ENCODE assay signal across 8 cellular contexts in genomic region chr1:32872189-32872898, GRCh38. TPM values are rescaled to one million over a fixed set of nuclear protein-coding genes. Genes with fewer than 3 reads are reported as not detected.
DNase-seq lines count a peak whose midpoint lies in the region; ATAC-seq and TF ChIP-seq lines count a peak whose summit lies in the region.

No MANE protein-coding gene starts in this region.

- TF ChIP-seq EP300 in esophagus muscularis mucosa (IDR thresholded peaks at IDR 0.05): no peak

- H3K36me3 ChIP-seq in esophagus muscularis mucosa: peaks cover 3 to 10% (median 7%) of the 10 kb centered on the region in 4 donors

- peaks cover 40% of the 10 kb centered on the region for H3K27me3 ChIP-seq in CD4-positive, alpha-beta T cell (ENCODE audit: control insufficient read depth, insufficient read depth, low read length)
- peaks cover 0 to 6% (median 0%) of the 10 kb centered on the region in 4 donors for H3K27me3 ChIP-seq in esophagus muscularis mucosa

- no peak for TF ChIP-seq POLR2A in esophagus muscularis mucosa (IDR thresholded peaks at IDR 0.05; ENCODE audit: low read depth)

- 36% methylated on average over 14 of the region's 14 CpGs for WGBS in esophagus muscularis mucosa

- CTCF ChIA-PET in CD4-positive, alpha-beta T cell (lab: Charles Lee): interaction anchor here (1.6 kb wide), 1 partner anchor 160 kb away, joined by 9 read pairs; no protein-coding TSS in a partner anchor

- peak; percentile 49 for ATAC-seq in CD4-positive, alpha-beta T cell (ENCODE audit: poor library complexity)
- peak; percentile 51 to 65 (median 65) for ATAC-seq in natural killer cell
- no peak for ATAC-seq in GM21447 (IDR thresholded peaks at IDR 0.05; ENCODE audit: unreplicated experiment)

- no peaks in the 10 kb centered on the region for H3K9me3 Mint-ChIP-seq in CD4-positive, alpha-beta T cell
- no peaks in the 10 kb centered on the region for H3K9me3 Mint-ChIP-seq in natural killer cell

- no peaks in the 10 kb centered on the region for H3K36me3 Mint-ChIP-seq in CD4-positive, alpha-beta T cell (ENCODE audit: low read depth)
- no peaks in the 10 kb centered on the region for H3K36me3 Mint-ChIP-seq in natural killer cell

- peak; percentile 74 for TF ChIP-seq CTCF in CD4-positive, alpha-beta T cell (IDR thresholded peaks at IDR 0.05)
- TF ChIP-seq CTCF in esophagus muscularis mucosa (IDR thresholded peaks at IDR 0.05) (peak; percentile 69 to 81 (median 74)), natural killer cell (IDR thresholded peaks at IDR 0.05) (peak; percentile 75)

- peak; percentile 40 to 72 (median 56) for DNase-seq in CD4-positive, alpha-beta T cell
- DNase-seq in HT-29 (ENCODE audit: low spot score): peak; percentile 68
- peak; percentile 21 for DNase-seq in NOMO-1 treated with dmso at 0.1 percent for 144 hours (lab: John Stamatoyannopoulos, UW; ENCODE audit: unreplicated experiment)
- peak; percentile 88 for DNase-seq in activated CD8-positive, alpha-beta memory T cell treated with anti-CD3 and anti-CD28 coated beads, Interleukin-2, amount 50 U/mL, for 48 hours
- DNase-seq in esophagus muscularis mucosa (ENCODE audit: extremely low spot score): no peak
- DNase-seq in natural killer cell: peak; percentile 62
- DNase-seq in stimulated activated naive CD4-positive, alpha-beta T cell (lab: John Stamatoyannopoulos, UW): peak in 5 of 6 experiments; percentile 22 to 60 (median 41)

- H3K4me1 ChIP-seq in esophagus muscularis mucosa: peaks cover 30 to 43% (median 34%) of the 10 kb centered on the region in 4 donors

- POLR2A ChIA-PET in CD4-positive, alpha-beta T cell (lab: Charles Lee): no interaction called here

- H3K4me3 Mint-ChIP-seq in CD4-positive, alpha-beta T cell: no peak overlapping the region
- H3K4me3 Mint-ChIP-seq in natural killer cell: no peak overlapping the region

- no peak overlapping the region for H3K27ac ChIP-seq in CD4-positive, alpha-beta T cell (ENCODE audit: low read depth, low read length)
- peak overlapping the region in 3 of 4 donors; percentile 9 to 60 (median 42) for H3K27ac ChIP-seq in esophagus muscularis mucosa (replicated peaks in 1 of 4)

- peak overlapping the region; percentile 0 to 70 (median 27) for H3K4me3 ChIP-seq in esophagus muscularis mucosa

- H3K27ac Mint-ChIP-seq in CD4-positive, alpha-beta T cell: no peak overlapping the region
- H3K27ac Mint-ChIP-seq in natural killer cell: no peak overlapping the region

- peaks cover 76% of the 10 kb centered on the region for H3K27me3 Mint-ChIP-seq in CD4-positive, alpha-beta T cell
- H3K27me3 Mint-ChIP-seq in natural killer cell (ENCODE audit: low read depth in 2 of 2): peaks cover 28 to 41% of the 10 kb centered on the region in 2 donors

- H3K9me3 ChIP-seq in CD4-positive, alpha-beta T cell (ENCODE audit: control insufficient read depth, low read length): no peaks in the 10 kb centered on the region
- no peaks in the 10 kb centered on the region for H3K9me3 ChIP-seq in esophagus muscularis mucosa

- H3K4me1 Mint-ChIP-seq in CD4-positive, alpha-beta T cell (ENCODE audit: low read depth): peaks cover 15% of the 10 kb centered on the region
- H3K4me1 Mint-ChIP-seq in natural killer cell: peaks cover 0 to 26% of the 10 kb centered on the region in 2 donors

- intact Hi-C loops in CD4-positive, alpha-beta T cell (cut with DNase I, micrococcal nuclease): loop anchor here (1.0 to 2.0 kb wide), 2 partner anchors 160 to 352 kb away; no protein-coding TSS in a partner anchor
- intact Hi-C loops in esophagus muscularis mucosa (cut with DNase I): loop anchor here (10.0 kb wide), 3 partner anchors 158 to 348 kb away; partner anchors contain the start of gene AZIN2
- intact Hi-C loops in natural killer cell (cut with micrococcal nuclease): loop anchor here (1.0 to 10.0 kb wide), 3 partner anchors 160 to 428 kb away; no protein-coding TSS in a partner anchor

RNA-seq across cellular contexts. Expression of gene FNDC5, which starts 1.6 kb away (rescaled TPM):
- not detected for total RNA-seq in CD4-positive, alpha-beta T cell
- total RNA-seq in HT-29 (2014; rRNA removed; shearing (Covaris generic)): not detected in 2 replicates
- 10 to 100 TPM in 2 of 4 donors, 1 to 10 TPM in 2; 5.5 to 17.0 (median 9.8) TPM for total RNA-seq in esophagus muscularis mucosa
- total RNA-seq in natural killer cell: under 1 TPM in 1 of 3 donors, not detected in 2; 0.36 TPM

RNA-seq across cellular contexts. Expression of gene HPCA, which starts 13.9 kb away (rescaled TPM):
- not detected for total RNA-seq in CD4-positive, alpha-beta T cell
- 0.79 and 2.4 TPM in 2 replicates for total RNA-seq in HT-29 (2014; rRNA removed; shearing (Covaris generic))
- under 1 TPM in 1 of 4 donors, not detected in 3; 0.23 TPM for total RNA-seq in esophagus muscularis mucosa
- total RNA-seq in natural killer cell: under 1 TPM in 1 of 3 donors, not detected in 2; 0.59 TPM

RNA-seq across cellular contexts. Expression of gene TMEM54, which starts 28.8 kb away (rescaled TPM):
- total RNA-seq in CD4-positive, alpha-beta T cell: not detected
- total RNA-seq in HT-29 (2014; rRNA removed; shearing (Covaris generic)): 789 and 818 TPM in 2 replicates
- total RNA-seq in esophagus muscularis mucosa (100 to 1,000 TPM in 3 of 4 donors, 10 to 100 TPM in 1; 64.6 to 132 (median 118) TPM), natural killer cell (not detected)

RNA-seq across cellular contexts. Expression of gene S100PBP, which starts 54.9 kb away (rescaled TPM):
- total RNA-seq in CD4-positive, alpha-beta T cell: 10 to 100 TPM; 18.8 to 21.6 TPM
- total RNA-seq in HT-29 (2014; rRNA removed; shearing (Covaris generic)): 7.4 and 7.9 TPM in 2 replicates
- total RNA-seq in esophagus muscularis mucosa (10 to 100 TPM; 14.9 to 24.1 (median 18.6) TPM), natural killer cell (100 to 1,000 TPM in 1 of 3 donors, 10 to 100 TPM in 2; 84.5 to 114 (median 85.5) TPM)

RNA-seq across cellular contexts. Expression of gene YARS1, which starts 55.2 kb away (rescaled TPM):
- 10 to 100 TPM; 67.6 to 73.2 TPM for total RNA-seq in CD4-positive, alpha-beta T cell
- 148 and 154 TPM in 2 replicates for total RNA-seq in HT-29 (2014; rRNA removed; shearing (Covaris generic))
- total RNA-seq in esophagus muscularis mucosa (10 to 100 TPM; 34.1 to 55.7 (median 38.8) TPM), natural killer cell (100 to 1,000 TPM; 163 to 223 (median 197) TPM)

Comparison
In these comparisons a context has a peak if more than half of its experiments do, and no peak if none do; other contexts are left out.
1. RNA of gene TMEM54, which starts 28.8 kb away (total RNA-seq): 789 to 818 TPM in HT-29 and 64.6 to 132 TPM in esophagus muscularis mucosa; not detected in CD4-positive, alpha-beta T cell and not detected in natural killer cell; every median in the first group is over 10 times any median in the second.
2. Peak in every context shown above with its lines, with median percentiles within 50 percentile points of each other: CTCF ChIP-seq.